ENCODE assay signal across 2 cellular contexts in the genomic region with DNA sequence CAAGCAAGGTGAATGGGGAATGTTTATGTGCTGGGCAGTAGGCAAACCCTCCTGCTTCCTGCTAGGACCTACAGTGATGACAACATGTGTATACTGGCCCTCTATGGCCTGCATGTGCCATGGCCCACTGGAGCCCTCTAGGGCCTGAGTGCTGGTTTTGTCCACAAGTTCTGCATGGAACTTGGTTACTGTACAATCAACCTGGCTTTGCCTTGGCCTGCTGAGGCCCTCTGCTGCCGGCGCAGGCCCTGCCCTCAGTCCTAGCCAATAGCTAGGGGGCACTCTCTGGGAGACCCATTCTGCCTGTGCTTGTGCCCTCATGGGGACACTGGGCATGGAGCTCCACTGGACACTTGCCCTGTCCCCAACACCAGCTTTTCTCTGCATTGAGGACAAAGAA.
TF ChIP-seq lines count a peak whose summit lies in the region.

No MANE protein-coding gene starts in this region.

TF ChIP-seq in HepG2, 621 proteins besides CTCF, POLR2A, EP300 and RAD21:
- TF ChIP-seq ERF (CRISPR knock-in tag; IDR thresholded peaks at IDR 0.05) = no peak
- TF ChIP-seq STAG1 (CRISPR knock-in tag; IDR thresholded peaks at IDR 0.05) = peak; percentile 20

TF ChIP-seq in H1, 55 proteins besides CTCF, POLR2A, EP300 and RAD21:
- TF ChIP-seq RNF2 (IDR thresholded peaks at IDR 0.05; ENCODE audit: borderline replicate concordance, low read depth, low read length, missing control alignments, poor library complexity, severe bottlenecking) (no peak), KDM5A (IDR thresholded peaks at IDR 0.05; ENCODE audit: low read length) (no peak)
